In genomic region chr18:78031991-78032390, GRCh38 we compare ENCODE assay signal across 2 cellular contexts.
TF ChIP-seq lines count a peak whose summit lies in the region.

No MANE protein-coding gene starts in this region.

TF ChIP-seq in HepG2, 621 proteins besides CTCF, POLR2A, EP300 and RAD21 (continued from another document):
- peak; percentile 90 for TF ChIP-seq MNT (IDR thresholded peaks at IDR 0.05)
- no peak for TF ChIP-seq NPAS2 (CRISPR knock-in tag; IDR thresholded peaks at IDR 0.05; ENCODE audit: borderline replicate concordance)

TF ChIP-seq in WTC11, 78 proteins besides CTCF, POLR2A, EP300 and RAD21 (continued from another document):
- TF ChIP-seq AFF4 (CRISPR knock-in tag; IDR thresholded peaks at IDR 0.05; ENCODE audit: borderline replicate concordance) (no peak), EMX1 (CRISPR knock-in tag; IDR thresholded peaks at IDR 0.05) (no peak), NFATC4 (CRISPR knock-in tag; IDR thresholded peaks at IDR 0.05) (no peak), PREB (CRISPR knock-in tag; IDR thresholded peaks at IDR 0.05; ENCODE audit: borderline replicate concordance) (no peak), ZSCAN18 (CRISPR knock-in tag; IDR thresholded peaks at IDR 0.05) (no peak), AR (CRISPR knock-in tag; IDR thresholded peaks at IDR 0.05) (no peak), RELA (CRISPR knock-in tag; IDR thresholded peaks at IDR 0.05; ENCODE audit: borderline replicate concordance) (no peak), E2F5 (CRISPR knock-in tag; IDR thresholded peaks at IDR 0.05) (no peak), GRHL2 (CRISPR knock-in tag; IDR thresholded peaks at IDR 0.05; ENCODE audit: insufficient replicate concordance, severe bottlenecking) (no peak)
